2 cellular contexts compared by ENCODE assay signal in the genomic region with DNA sequence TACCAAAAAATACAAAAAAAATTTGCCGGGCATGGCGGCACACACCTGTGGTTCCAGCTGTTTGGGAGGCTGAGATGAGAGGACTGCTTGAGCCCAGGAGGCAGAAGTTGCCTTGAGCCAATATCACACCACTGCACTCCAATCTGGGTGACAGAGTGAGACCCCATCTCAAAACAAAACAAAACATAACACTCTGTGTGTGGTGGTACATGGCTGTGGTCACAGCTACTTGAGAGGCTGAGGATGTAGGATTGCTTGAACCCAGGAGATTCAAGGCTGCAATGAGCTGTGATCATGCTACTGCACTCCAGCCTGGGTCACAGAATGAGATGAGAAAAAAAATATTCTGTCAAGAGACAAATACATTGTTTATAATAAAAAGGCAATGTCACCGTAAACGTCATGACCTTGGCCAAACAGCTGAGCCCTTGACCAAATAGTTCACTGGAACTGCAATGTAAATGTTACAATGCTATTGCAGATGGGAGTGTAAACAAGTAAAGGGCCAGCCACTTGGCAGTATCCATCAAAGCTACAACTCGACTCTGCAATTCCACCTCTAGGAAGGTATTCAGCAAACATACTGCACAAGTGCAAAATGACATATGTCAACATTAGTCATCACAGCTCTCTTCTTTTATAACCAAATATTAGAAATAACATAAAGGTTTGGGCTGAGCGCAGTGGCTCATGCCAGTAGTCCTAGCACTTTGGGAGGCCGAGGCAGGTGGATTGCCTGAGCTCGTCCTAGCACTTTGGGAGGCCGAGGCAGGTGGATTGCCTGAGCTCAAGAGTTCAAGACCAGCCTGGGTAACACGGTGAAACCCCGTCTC.
A peak's percentile ranks its signal among the peaks of the same experiment; 100 is the strongest.
TF ChIP-seq lines count a peak whose summit lies in the region.

No MANE protein-coding gene starts in this region.

TF ChIP-seq in A549, 52 proteins besides CTCF, POLR2A, EP300 and RAD21:
- TF ChIP-seq, protein P1, sequence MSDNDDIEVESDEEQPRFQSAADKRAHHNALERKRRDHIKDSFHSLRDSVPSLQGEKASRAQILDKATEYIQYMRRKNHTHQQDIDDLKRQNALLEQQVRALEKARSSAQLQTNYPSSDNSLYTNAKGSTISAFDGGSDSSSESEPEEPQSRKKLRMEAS (IDR thresholded peaks at IDR 0.05), result peak; percentile 55; the same call in 1 of the 2 replicates
- TF ChIP-seq GATA3 (IDR thresholded peaks at IDR 0.05; ENCODE audit: borderline replicate concordance), result peak; percentile 62; the same call in 1 of the 2 replicates
- TF ChIP-seq CEBPB (IDR thresholded peaks at IDR 0.05), result peak; percentile 46 to 71
- no peak for TF ChIP-seq MYC (IDR thresholded peaks at IDR 0.05; ENCODE audit: borderline replicate concordance, low read length)
- TF ChIP-seq, protein P2, sequence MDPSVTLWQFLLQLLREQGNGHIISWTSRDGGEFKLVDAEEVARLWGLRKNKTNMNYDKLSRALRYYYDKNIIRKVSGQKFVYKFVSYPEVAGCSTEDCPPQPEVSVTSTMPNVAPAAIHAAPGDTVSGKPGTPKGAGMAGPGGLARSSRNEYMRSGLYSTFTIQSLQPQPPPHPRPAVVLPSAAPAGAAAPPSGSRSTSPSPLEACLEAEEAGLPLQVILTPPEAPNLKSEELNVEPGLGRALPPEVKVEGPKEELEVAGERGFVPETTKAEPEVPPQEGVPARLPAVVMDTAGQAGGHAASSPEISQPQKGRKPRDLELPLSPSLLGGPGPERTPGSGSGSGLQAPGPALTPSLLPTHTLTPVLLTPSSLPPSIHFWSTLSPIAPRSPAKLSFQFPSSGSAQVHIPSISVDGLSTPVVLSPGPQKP (IDR thresholded peaks at IDR 0.05; ENCODE audit: low read depth, low read length), result no peak
- peak; percentile 51 to 66; a peak in 2 of 5 replicates for TF ChIP-seq JUN (IDR thresholded peaks at IDR 0.05)
- TF ChIP-seq JUNB (IDR thresholded peaks at IDR 0.05), result peak; percentile 72
- peak; percentile 61; the same call in 1 of the 2 replicates for TF ChIP-seq ESRRA (IDR thresholded peaks at IDR 0.05; ENCODE audit: borderline replicate concordance, low read length)
- TF ChIP-seq FOSL2 (IDR thresholded peaks at IDR 0.05), result peak; percentile 20; the same call in 1 of the 2 replicates
- peak; percentile 58 for TF ChIP-seq FOSL2 (CRISPR knock-in tag; IDR thresholded peaks at IDR 0.05)
- TF ChIP-seq, protein P3, sequence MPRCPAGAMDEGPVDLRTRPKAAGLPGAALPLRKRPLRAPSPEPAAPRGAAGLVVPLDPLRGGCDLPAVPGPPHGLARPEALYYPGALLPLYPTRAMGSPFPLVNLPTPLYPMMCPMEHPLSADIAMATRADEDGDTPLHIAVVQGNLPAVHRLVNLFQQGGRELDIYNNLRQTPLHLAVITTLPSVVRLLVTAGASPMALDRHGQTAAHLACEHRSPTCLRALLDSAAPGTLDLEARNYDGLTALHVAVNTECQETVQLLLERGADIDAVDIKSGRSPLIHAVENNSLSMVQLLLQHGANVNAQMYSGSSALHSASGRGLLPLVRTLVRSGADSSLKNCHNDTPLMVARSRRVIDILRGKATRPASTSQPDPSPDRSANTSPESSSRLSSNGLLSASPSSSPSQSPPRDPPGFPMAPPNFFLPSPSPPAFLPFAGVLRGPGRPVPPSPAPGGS (IDR thresholded peaks at IDR 0.05), result 0 out of 3 replicates have a peak, but pooled peaks have one; percentile 54

TF ChIP-seq in HepG2, 621 proteins besides CTCF, POLR2A, EP300 and RAD21 (continues in another document):
- TF ChIP-seq XBP1 (CRISPR knock-in tag; IDR thresholded peaks at IDR 0.05) (no peak), SRSF1 (optimal IDR thresholded peaks at IDR 0.05; ENCODE audit: low read depth, low read length) (no peak), ZNF510 (CRISPR knock-in tag; IDR thresholded peaks at IDR 0.05; ENCODE audit: low read depth) (peak; percentile 87; the same call in 1 of the 2 replicates), ZNF274 (CRISPR knock-in tag; IDR thresholded peaks at IDR 0.05) (no peak; the same call in 1 of the 2 replicates), SKI (IDR thresholded peaks at IDR 0.05; ENCODE audit: partially characterized antibody) (peak; percentile 95), HMGA1 (CRISPR knock-in tag; conservative IDR thresholded peaks at IDR 0.05) (no peak), ZNF773 (CRISPR knock-in tag; IDR thresholded peaks at IDR 0.05; ENCODE audit: borderline replicate concordance) (no peak), TEAD3 (CRISPR knock-in tag; optimal IDR thresholded peaks at IDR 0.05; ENCODE audit: borderline replicate concordance) (peak; percentile 99), PITX1 (CRISPR knock-in tag; IDR thresholded peaks at IDR 0.05) (no peak), ZNF24 (IDR thresholded peaks at IDR 0.05) (peak; percentile 87), ZKSCAN5 (CRISPR knock-in tag; IDR thresholded peaks at IDR 0.05) (no peak), ZNF550 (CRISPR knock-in tag; IDR thresholded peaks at IDR 0.05; ENCODE audit: borderline replicate concordance) (no peak), ZNF546 (CRISPR knock-in tag; conservative IDR thresholded peaks at IDR 0.05) (no peak), FOXP1 (IDR thresholded peaks at IDR 0.05) (peak; percentile 99), FOXP1 (CRISPR knock-in tag; IDR thresholded peaks at IDR 0.05) (peak; percentile 100), KLF11 (CRISPR knock-in tag; IDR thresholded peaks at IDR 0.05) (no peak; the same call in 1 of the 2 replicates), FOXA1 (IDR thresholded peaks at IDR 0.05) (peak; percentile 99), FOXA1 (CRISPR knock-in tag; IDR thresholded peaks at IDR 0.05) (peak; percentile 100), ZNF788 (CRISPR knock-in tag; IDR thresholded peaks at IDR 0.05; ENCODE audit: borderline replicate concordance) (peak; percentile 87), LCORL (IDR thresholded peaks at IDR 0.05) (no peak; the same call in 1 of the 2 replicates), LCORL (CRISPR knock-in tag; IDR thresholded peaks at IDR 0.05) (peak; percentile 96), AHR (CRISPR knock-in tag; IDR thresholded peaks at IDR 0.05) (peak; percentile 6; the same call in 1 of the 2 replicates), CREB1 (IDR thresholded peaks at IDR 0.05) (peak; percentile 93), CREB1 (CRISPR knock-in tag; IDR thresholded peaks at IDR 0.05) (peak; percentile 94), ZNF780A (CRISPR knock-in tag; IDR thresholded peaks at IDR 0.05) (peak; percentile 97), ZNF530 (CRISPR knock-in tag; IDR thresholded peaks at IDR 0.05; ENCODE audit: low read depth) (no peak), HES4 (CRISPR knock-in tag; IDR thresholded peaks at IDR 0.05; ENCODE audit: borderline replicate concordance) (no peak), NR2C2 (CRISPR knock-in tag; IDR thresholded peaks at IDR 0.05; ENCODE audit: borderline replicate concordance) (peak; percentile 86), ZNF790 (CRISPR knock-in tag; IDR thresholded peaks at IDR 0.05; ENCODE audit: borderline replicate concordance) (no peak)
- TF ChIP-seq, protein P4, sequence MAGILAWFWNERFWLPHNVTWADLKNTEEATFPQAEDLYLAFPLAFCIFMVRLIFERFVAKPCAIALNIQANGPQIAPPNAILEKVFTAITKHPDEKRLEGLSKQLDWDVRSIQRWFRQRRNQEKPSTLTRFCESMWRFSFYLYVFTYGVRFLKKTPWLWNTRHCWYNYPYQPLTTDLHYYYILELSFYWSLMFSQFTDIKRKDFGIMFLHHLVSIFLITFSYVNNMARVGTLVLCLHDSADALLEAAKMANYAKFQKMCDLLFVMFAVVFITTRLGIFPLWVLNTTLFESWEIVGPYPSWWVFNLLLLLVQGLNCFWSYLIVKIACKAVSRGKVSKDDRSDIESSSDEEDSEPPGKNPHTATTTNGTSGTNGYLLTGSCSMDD (CRISPR knock-in tag; IDR thresholded peaks at IDR 0.05), result no peak
- TF ChIP-seq, protein P5, sequence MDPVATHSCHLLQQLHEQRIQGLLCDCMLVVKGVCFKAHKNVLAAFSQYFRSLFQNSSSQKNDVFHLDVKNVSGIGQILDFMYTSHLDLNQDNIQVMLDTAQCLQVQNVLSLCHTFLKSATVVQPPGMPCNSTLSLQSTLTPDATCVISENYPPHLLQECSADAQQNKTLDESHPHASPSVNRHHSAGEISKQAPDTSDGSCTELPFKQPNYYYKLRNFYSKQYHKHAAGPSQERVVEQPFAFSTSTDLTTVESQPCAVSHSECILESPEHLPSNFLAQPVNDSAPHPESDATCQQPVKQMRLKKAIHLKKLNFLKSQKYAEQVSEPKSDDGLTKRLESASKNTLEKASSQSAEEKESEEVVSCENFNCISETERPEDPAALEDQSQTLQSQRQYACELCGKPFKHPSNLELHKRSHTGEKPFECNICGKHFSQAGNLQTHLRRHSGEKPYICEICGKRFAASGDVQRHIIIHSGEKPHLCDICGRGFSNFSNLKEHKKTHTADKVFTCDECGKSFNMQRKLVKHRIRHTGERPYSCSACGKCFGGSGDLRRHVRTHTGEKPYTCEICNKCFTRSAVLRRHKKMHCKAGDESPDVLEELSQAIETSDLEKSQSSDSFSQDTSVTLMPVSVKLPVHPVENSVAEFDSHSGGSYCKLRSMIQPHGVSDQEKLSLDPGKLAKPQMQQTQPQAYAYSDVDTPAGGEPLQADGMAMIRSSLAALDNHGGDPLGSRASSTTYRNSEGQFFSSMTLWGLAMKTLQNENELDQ (CRISPR knock-in tag; IDR thresholded peaks at IDR 0.05; ENCODE audit: borderline replicate concordance), result no peak
- TF ChIP-seq, protein P3 (CRISPR knock-in tag; IDR thresholded peaks at IDR 0.05), result 0 out of 2 replicates have a peak, but pooled peaks have one; percentile 38
- TF ChIP-seq, protein P6, sequence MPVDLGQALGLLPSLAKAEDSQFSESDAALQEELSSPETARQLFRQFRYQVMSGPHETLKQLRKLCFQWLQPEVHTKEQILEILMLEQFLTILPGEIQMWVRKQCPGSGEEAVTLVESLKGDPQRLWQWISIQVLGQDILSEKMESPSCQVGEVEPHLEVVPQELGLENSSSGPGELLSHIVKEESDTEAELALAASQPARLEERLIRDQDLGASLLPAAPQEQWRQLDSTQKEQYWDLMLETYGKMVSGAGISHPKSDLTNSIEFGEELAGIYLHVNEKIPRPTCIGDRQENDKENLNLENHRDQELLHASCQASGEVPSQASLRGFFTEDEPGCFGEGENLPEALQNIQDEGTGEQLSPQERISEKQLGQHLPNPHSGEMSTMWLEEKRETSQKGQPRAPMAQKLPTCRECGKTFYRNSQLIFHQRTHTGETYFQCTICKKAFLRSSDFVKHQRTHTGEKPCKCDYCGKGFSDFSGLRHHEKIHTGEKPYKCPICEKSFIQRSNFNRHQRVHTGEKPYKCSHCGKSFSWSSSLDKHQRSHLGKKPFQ (CRISPR knock-in tag; IDR thresholded peaks at IDR 0.05; ENCODE audit: insufficient replicate concordance), result peak; percentile 64
- TF ChIP-seq, protein P7, sequence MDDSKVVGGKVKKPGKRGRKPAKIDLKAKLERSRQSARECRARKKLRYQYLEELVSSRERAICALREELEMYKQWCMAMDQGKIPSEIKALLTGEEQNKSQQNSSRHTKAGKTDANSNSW (CRISPR knock-in tag; IDR thresholded peaks at IDR 0.05; ENCODE audit: borderline replicate concordance), result no peak
- TF ChIP-seq, protein P8, sequence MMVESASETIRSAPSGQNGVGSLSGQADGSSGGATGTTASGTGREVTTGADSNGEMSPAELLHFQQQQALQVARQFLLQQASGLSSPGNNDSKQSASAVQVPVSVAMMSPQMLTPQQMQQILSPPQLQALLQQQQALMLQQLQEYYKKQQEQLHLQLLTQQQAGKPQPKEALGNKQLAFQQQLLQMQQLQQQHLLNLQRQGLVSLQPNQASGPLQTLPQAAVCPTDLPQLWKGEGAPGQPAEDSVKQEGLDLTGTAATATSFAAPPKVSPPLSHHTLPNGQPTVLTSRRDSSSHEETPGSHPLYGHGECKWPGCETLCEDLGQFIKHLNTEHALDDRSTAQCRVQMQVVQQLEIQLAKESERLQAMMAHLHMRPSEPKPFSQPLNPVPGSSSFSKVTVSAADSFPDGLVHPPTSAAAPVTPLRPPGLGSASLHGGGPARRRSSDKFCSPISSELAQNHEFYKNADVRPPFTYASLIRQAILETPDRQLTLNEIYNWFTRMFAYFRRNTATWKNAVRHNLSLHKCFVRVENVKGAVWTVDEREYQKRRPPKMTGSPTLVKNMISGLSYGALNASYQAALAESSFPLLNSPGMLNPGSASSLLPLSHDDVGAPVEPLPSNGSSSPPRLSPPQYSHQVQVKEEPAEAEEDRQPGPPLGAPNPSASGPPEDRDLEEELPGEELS (CRISPR knock-in tag; IDR thresholded peaks at IDR 0.05), result peak; percentile 99
- TF ChIP-seq, protein P9, sequence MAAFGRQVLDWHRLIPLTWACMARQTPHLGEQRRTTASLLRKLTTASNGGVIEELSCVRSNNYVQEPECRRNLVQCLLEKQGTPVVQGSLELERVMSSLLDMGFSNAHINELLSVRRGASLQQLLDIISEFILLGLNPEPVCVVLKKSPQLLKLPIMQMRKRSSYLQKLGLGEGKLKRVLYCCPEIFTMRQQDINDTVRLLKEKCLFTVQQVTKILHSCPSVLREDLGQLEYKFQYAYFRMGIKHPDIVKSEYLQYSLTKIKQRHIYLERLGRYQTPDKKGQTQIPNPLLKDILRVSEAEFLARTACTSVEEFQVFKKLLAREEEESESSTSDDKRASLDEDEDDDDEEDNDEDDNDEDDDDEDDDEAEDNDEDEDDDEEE (CRISPR knock-in tag; IDR thresholded peaks at IDR 0.05), result no peak
- TF ChIP-seq, protein P10, sequence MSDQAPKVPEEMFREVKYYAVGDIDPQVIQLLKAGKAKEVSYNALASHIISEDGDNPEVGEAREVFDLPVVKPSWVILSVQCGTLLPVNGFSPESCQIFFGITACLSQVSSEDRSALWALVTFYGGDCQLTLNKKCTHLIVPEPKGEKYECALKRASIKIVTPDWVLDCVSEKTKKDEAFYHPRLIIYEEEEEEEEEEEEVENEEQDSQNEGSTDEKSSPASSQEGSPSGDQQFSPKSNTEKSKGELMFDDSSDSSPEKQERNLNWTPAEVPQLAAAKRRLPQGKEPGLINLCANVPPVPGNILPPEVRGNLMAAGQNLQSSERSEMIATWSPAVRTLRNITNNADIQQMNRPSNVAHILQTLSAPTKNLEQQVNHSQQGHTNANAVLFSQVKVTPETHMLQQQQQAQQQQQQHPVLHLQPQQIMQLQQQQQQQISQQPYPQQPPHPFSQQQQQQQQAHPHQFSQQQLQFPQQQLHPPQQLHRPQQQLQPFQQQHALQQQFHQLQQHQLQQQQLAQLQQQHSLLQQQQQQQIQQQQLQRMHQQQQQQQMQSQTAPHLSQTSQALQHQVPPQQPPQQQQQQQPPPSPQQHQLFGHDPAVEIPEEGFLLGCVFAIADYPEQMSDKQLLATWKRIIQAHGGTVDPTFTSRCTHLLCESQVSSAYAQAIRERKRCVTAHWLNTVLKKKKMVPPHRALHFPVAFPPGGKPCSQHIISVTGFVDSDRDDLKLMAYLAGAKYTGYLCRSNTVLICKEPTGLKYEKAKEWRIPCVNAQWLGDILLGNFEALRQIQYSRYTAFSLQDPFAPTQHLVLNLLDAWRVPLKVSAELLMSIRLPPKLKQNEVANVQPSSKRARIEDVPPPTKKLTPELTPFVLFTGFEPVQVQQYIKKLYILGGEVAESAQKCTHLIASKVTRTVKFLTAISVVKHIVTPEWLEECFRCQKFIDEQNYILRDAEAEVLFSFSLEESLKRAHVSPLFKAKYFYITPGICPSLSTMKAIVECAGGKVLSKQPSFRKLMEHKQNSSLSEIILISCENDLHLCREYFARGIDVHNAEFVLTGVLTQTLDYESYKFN (CRISPR knock-in tag; conservative IDR thresholded peaks at IDR 0.05), result peak; percentile 99
